Comparison of ENCODE assay signal across 8 cellular contexts in the genomic region with DNA sequence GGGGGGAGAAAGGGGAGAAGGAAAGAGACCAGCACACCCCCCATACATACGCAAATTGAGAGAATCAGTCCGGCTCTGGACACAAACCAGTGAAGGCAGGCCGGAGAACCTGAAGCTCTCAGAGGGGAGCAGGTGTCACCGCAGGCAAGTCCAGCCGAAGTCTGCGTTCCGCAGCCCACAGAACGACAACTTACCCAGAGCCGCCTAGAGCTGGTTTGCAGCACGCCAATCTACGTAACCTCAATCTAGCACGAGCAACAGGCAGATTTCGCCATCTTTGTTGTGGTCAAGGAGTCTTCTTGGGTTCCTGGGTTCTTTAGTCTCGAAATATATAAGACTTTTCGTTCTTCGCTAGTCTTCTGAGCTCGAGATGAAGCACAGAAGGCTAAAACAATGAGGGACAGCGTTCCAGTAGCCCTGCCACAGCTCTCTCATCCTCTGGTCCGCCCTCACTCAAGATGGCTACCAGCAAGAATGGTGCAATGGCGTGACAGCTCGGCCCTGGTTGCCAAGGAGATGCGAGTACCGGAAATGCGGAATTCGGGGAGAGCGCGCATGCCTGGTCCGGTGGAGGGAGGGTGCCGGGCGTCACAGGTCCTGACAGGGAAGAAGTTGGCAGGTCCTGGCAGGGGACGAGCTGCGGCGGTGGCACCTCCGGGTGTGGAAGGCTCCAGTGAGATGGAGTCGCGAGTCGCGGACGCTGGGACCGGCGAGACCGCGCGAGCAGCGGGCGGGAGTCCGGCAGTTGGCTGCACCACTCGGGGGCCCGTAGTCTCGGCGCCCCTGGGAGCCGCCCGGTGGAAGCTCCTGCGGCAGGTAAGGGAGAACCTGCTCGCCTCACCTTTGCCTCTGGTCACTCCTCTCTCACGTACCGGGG. TPM values are rescaled to one million over a fixed set of nuclear protein-coding genes. Genes with fewer than 3 reads are reported as not detected.
DNase-seq lines count a peak whose midpoint lies in the region; ATAC-seq and TF ChIP-seq lines count a peak whose summit lies in the region.

TSS of gene CAMKMT (plus strand) at position 618 of the 877 bp plus-strand sequence.
TSS of gene PREPL (minus strand) at position 165 of the 877 bp plus-strand sequence. CDS start 15,152 bp downstream, outside the sequence.

- H3K36me3 ChIP-seq in HUES64 (ENCODE audit: insufficient read depth, low read length) (no peaks in the 10 kb centered on the region), OCI-LY1 (ENCODE audit: insufficient read depth, low read length) (no peaks in the 10 kb centered on the region)

- H3K36me3 Mint-ChIP-seq in endothelial cell (ENCODE audit: low read depth, unreplicated experiment), result no peaks in the 10 kb centered on the region
- H3K36me3 Mint-ChIP-seq in mesothelial cell of epicardium, result no peaks in the 10 kb centered on the region

- H3K9ac ChIP-seq in HUES64 (ENCODE audit: low read depth, low read length), result peak within 1 kb of the TSS; percentile 82
- H3K9ac ChIP-seq in OCI-LY1 (ENCODE audit: low read length), result peak within 1 kb of the TSS; percentile 89

- H2AFZ ChIP-seq in OCI-LY1 (ENCODE audit: low read length), result peak within 1 kb of the TSS; percentile 50; the same call in 1 of the 2 replicates

- H3K27ac Mint-ChIP-seq in endothelial cell (ENCODE audit: unreplicated experiment) (peak within 1 kb of the TSS; percentile 100), mesothelial cell of epicardium (peak within 1 kb of the TSS; percentile 100)

- H3K27me3 ChIP-seq in HUES64 (ENCODE audit: insufficient read depth, low read length), result 0 out of 2 replicates have a peak, but pooled peaks cover 4% of the 10 kb centered on the region
- no peaks in the 10 kb centered on the region for H3K27me3 ChIP-seq in OCI-LY1 (ENCODE audit: insufficient read depth, low read length)

- H4K20me1 ChIP-seq in OCI-LY1 (ENCODE audit: insufficient read depth, low read length), result no peaks in the 10 kb centered on the region

- H3F3A ChIP-seq in OCI-LY1 (ENCODE audit: insufficient read depth, low read length), result no peaks in the 10 kb centered on the region

- ATAC-seq in GM21447 (IDR thresholded peaks at IDR 0.05; ENCODE audit: unreplicated experiment), result peak; percentile 77

- H3K9me3 Mint-ChIP-seq in endothelial cell (ENCODE audit: unreplicated experiment) (no peaks in the 10 kb centered on the region), mesothelial cell of epicardium (no peaks in the 10 kb centered on the region)

- peaks cover 19% of the 10 kb centered on the region for H3K79me2 ChIP-seq in OCI-LY1 (ENCODE audit: insufficient read depth, low read length)

- H3K9me3 ChIP-seq in HUES64 (ENCODE audit: insufficient read depth, low read depth, low read length) (no peaks in the 10 kb centered on the region), OCI-LY1 (ENCODE audit: low read length) (no peaks in the 10 kb centered on the region)

- H3K4me1 Mint-ChIP-seq in endothelial cell (ENCODE audit: unreplicated experiment) (peaks cover 17% of the 10 kb centered on the region), mesothelial cell of epicardium (peaks cover 23% of the 10 kb centered on the region)

- peak within 1 kb of the TSS; percentile 66 for H3K4me3 ChIP-seq in HUES64 (ENCODE audit: low read length)
- peak within 1 kb of the TSS; percentile 95 for H3K4me3 ChIP-seq in OCI-LY1 (ENCODE audit: low read depth, low read length, poor library complexity, severe bottlenecking)

- no peaks in the 10 kb centered on the region for H3K9me2 ChIP-seq in OCI-LY1 (ENCODE audit: low read depth, low read length)

- TF ChIP-seq CTCF in OCI-LY1 (IDR thresholded peaks at IDR 0.05; ENCODE audit: low read length), result no peak
- no peak for TF ChIP-seq CTCF in endothelial cell (IDR thresholded peaks at IDR 0.05; ENCODE audit: unreplicated experiment)
- no peak for TF ChIP-seq CTCF in mesothelial cell of epicardium (IDR thresholded peaks at IDR 0.05; ENCODE audit: unreplicated experiment)

- peak within 1 kb of the TSS; percentile 73 for H3K4me2 ChIP-seq in OCI-LY1 (ENCODE audit: low read length)

- H3K27ac ChIP-seq in HUES64 (ENCODE audit: low read depth, low read length) (peak within 1 kb of the TSS; percentile 92), OCI-LY1 (ENCODE audit: low read depth, low read length, poor library complexity, severe bottlenecking) (peak within 1 kb of the TSS; percentile 80)

- H3K4me1 ChIP-seq in HUES64 (ENCODE audit: insufficient read depth, low read length) (no peaks in the 10 kb centered on the region), OCI-LY1 (ENCODE audit: insufficient read depth, low read length, severe bottlenecking) (peaks cover 45% of the 10 kb centered on the region)

- under 1% methylated on average over 57 of the region's 57 CpGs for WGBS in HUES64

- peak within 1 kb of the TSS; percentile 100 for H3K4me3 Mint-ChIP-seq in endothelial cell (ENCODE audit: unreplicated experiment)
- peak within 1 kb of the TSS; percentile 91 for H3K4me3 Mint-ChIP-seq in mesothelial cell of epicardium

- H3K27me3 Mint-ChIP-seq in endothelial cell (ENCODE audit: unreplicated experiment), result peaks cover 7% of the 10 kb centered on the region
- H3K27me3 Mint-ChIP-seq in mesothelial cell of epicardium (ENCODE audit: low read depth), result no peaks in the 10 kb centered on the region

- DNase-seq in D341Med (ENCODE audit: low spot score), result peak; percentile 97
- DNase-seq in activated CD8-positive, alpha-beta memory T cell treated with anti-CD3 and anti-CD28 coated beads, Interleukin-2, amount 50 U/mL, for 4 hours, result peak; percentile 98
- DNase-seq in endothelial cell (ENCODE audit: low spot score), result peak; percentile 95
- DNase-seq in mesothelial cell of epicardium (ENCODE audit: low spot score in 2 of 2, unreplicated experiment in 2 of 2), result peak; percentile 97 to 99
- peak; percentile 96 for DNase-seq in stimulated activated CD8-positive, alpha-beta memory T cell treated with anti-CD3 and anti-CD28 coated beads, Interleukin-15, amount 100 ng/mL, for 48 hours (ENCODE audit: low read depth in 2 of 2)

RNA-seq across cellular contexts. Expression of gene CAMKMT, which starts in this region (rescaled TPM):
- 12.4 TPM for polyA plus RNA-seq in HUES64 (2013, experiment 1 of 2)
- 15.8 TPM for polyA plus RNA-seq in HUES64 (2013, experiment 2 of 2)
- total RNA-seq in endothelial cell (ENCODE audit: unreplicated experiment), result 8.4 TPM
- total RNA-seq in mesothelial cell of epicardium, result 8.3 to 11.3 TPM (median 8.6 TPM) in 3 replicates

RNA-seq across cellular contexts. Expression of gene PREPL, which starts in this region (rescaled TPM):
- 23.6 TPM for polyA plus RNA-seq in HUES64 (2013, experiment 1 of 2)
- 27.3 TPM for polyA plus RNA-seq in HUES64 (2013, experiment 2 of 2)
- total RNA-seq in endothelial cell (ENCODE audit: unreplicated experiment) (16.3 TPM), mesothelial cell of epicardium (47.2 to 48.2 TPM (median 47.8 TPM) in 3 replicates)

Comparison
In these comparisons a context has a peak if more than half of its experiments do, and no peak if none do; other contexts are left out.
1. Peak in every context shown above with its lines: DNase-seq, ATAC-seq, H3K4me3 ChIP-seq and H3K27ac ChIP-seq.